1 cellular context compared by ENCODE assay signal in genomic region chr19:639251-640155, GRCh38.
A peak's percentile ranks its signal among the peaks of the same experiment; 100 is the strongest.
TF ChIP-seq lines count a peak whose summit lies in the region.

FGF22 (plus strand) TSS chr19:639879; CDS start chr19:639926, 47 bp downstream.

TF ChIP-seq in HCT116, 20 proteins besides CTCF, POLR2A, EP300 and RAD21 (continued from another document):
- TF ChIP-seq ZBTB33 (IDR thresholded peaks at IDR 0.05; ENCODE audit: extremely low read depth, insufficient replicate concordance, low read length) (no peak), POLR2AphosphoS5 (IDR thresholded peaks at IDR 0.05; ENCODE audit: low read depth, low read length) (peak; percentile 31; the same call in 1 of the 2 replicates), EZH2phosphoT487 (IDR thresholded peaks at IDR 0.05; ENCODE audit: borderline replicate concordance) (no peak), EGR1 (IDR thresholded peaks at IDR 0.05; ENCODE audit: low read depth) (peak; percentile 91), ELF1 (IDR thresholded peaks at IDR 0.05; ENCODE audit: borderline replicate concordance, low read depth) (no peak), JUND (IDR thresholded peaks at IDR 0.05) (no peak), CBX3 (IDR thresholded peaks at IDR 0.05; ENCODE audit: low read depth) (no peak), SP1 (IDR thresholded peaks at IDR 0.05; ENCODE audit: low read depth) (peak; percentile 51), EZH2 (IDR thresholded peaks at IDR 0.05) (no peak), CEBPB (IDR thresholded peaks at IDR 0.05; ENCODE audit: low read depth) (no peak)
TF ChIP-seq in HCT116: peak in this region for 5.
